Comparison of ENCODE assay signal across 8 cellular contexts in the genomic region with DNA sequence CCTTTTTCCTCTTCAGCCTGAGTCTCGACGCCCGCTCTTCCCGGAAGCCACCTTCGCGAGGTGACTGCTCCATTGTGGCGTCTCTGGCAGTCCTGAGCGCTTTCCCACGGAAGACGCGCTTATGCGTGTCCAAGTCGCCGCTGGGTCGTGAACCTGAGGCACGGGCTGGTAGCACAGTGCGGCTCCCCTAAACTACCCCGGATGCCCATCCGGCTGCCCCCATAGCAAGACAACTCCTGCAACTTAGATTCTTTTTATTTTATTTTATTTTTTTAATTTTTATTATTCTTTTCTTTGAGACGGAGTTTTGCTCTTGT. TPM values are rescaled to one million over a fixed set of nuclear protein-coding genes. Genes with fewer than 3 reads are reported as not detected.
DNase-seq lines count a peak whose midpoint lies in the region; ATAC-seq, FAIRE-seq and TF ChIP-seq lines count a peak whose summit lies in the region.

No MANE protein-coding gene starts in this region.

- peak overlapping the region; percentile 68 for H3K27ac ChIP-seq in muscle layer of colon (ENCODE audit: low read depth, low read length)

- H3K4me3 ChIP-seq in BE2C (ENCODE audit: low read depth, low read length) = peak overlapping the region; percentile 63
- peak overlapping the region; percentile 45 for H3K4me3 ChIP-seq in bronchial epithelial cell (ENCODE audit: low read depth, low read length)
- H3K4me3 ChIP-seq in muscle layer of colon (ENCODE audit: low read depth in 1 of 2, low read length in 2 of 2) = peak overlapping the region; percentile 61 to 76

- no peak for FAIRE-seq in bronchial epithelial cell (lab: Jason Lieb, UNC)

- no peaks in the 10 kb centered on the region for H3K36me3 ChIP-seq in BE2C
- H3K36me3 ChIP-seq in bronchial epithelial cell (ENCODE audit: control insufficient read depth, insufficient read depth, low read length) = no peaks in the 10 kb centered on the region
- no peaks in the 10 kb centered on the region for H3K36me3 ChIP-seq in muscle layer of colon (ENCODE audit: insufficient read depth, low read length)

- DNase-seq in BE2C = no peak
- DNase-seq in bronchial epithelial cell (ENCODE audit: low read depth) = no peak
- no peak for DNase-seq in cortex of kidney (lab: John Stamatoyannopoulos, UW)
- no peak for DNase-seq in midbrain (lab: John Stamatoyannopoulos, UW)
- DNase-seq in NCI-H146 (lab: John Stamatoyannopoulos, UW) = no peak
- no peak for DNase-seq in NCI-H1436 treated with DMSO at 0.1 percent for 48 hours (lab: John Stamatoyannopoulos, UW)

- H3K4me1 ChIP-seq in BE2C = no peaks in the 10 kb centered on the region
- H3K4me1 ChIP-seq in muscle layer of colon (ENCODE audit: insufficient read depth, low read length) = peaks cover 12% of the 10 kb centered on the region

- H3K27me3 ChIP-seq in BE2C = no peaks in the 10 kb centered on the region
- no peaks in the 10 kb centered on the region for H3K27me3 ChIP-seq in bronchial epithelial cell (ENCODE audit: control insufficient read depth, insufficient read depth, low read length)
- H3K27me3 ChIP-seq in muscle layer of colon (ENCODE audit: control insufficient read depth in 1 of 2, insufficient read depth in 2 of 2, low read length in 2 of 2) = no peaks in the 10 kb centered on the region

- TF ChIP-seq CTCF in BE2C (IDR thresholded peaks at IDR 0.05; ENCODE audit: low read depth, low read length) (no peak), bronchial epithelial cell (IDR thresholded peaks at IDR 0.05; ENCODE audit: insufficient read depth, low read length, severe bottlenecking) (no peak)

- H3K9me3 ChIP-seq in BE2C (no peaks in the 10 kb centered on the region), muscle layer of colon (ENCODE audit: low read length) (no peaks in the 10 kb centered on the region)

- no peak overlapping the region for H3K9ac ChIP-seq in muscle layer of colon (ENCODE audit: low read length)

- peak; percentile 22 for ATAC-seq in HG03045 (IDR thresholded peaks at IDR 0.05; ENCODE audit: unreplicated experiment)

RNA-seq across cellular contexts. Expression of a gene that starts 2.1 kb away (rescaled TPM):
- polyA plus RNA-seq in BE2C (2012; ENCODE audit: insufficient read depth, insufficient read length, low read depth) = not detected
- total RNA-seq in bronchial epithelial cell = 49.0 and 95.2 TPM in 2 replicates

RNA-seq across cellular contexts. Expression of a gene that starts 7.2 kb away (rescaled TPM):
- polyA plus RNA-seq in BE2C (2012; ENCODE audit: insufficient read depth, insufficient read length, low read depth) = 12.3 TPM
- 8.2 and 9.2 TPM in 2 replicates for total RNA-seq in bronchial epithelial cell

RNA-seq across cellular contexts. Expression of a gene that starts 26.3 kb away (rescaled TPM):
- 49.3 TPM for polyA plus RNA-seq in BE2C (2012; ENCODE audit: insufficient read depth, insufficient read length, low read depth)
- total RNA-seq in bronchial epithelial cell = 9.1 and 19.7 TPM in 2 replicates
